In genomic region chr2:106596844-106597243, GRCh38 we compare ENCODE assay signal across 11 cellular contexts.
DNase-seq lines count a peak whose midpoint lies in the region; ATAC-seq and TF ChIP-seq lines count a peak whose summit lies in the region.
"Had no signal": no experiment of that assay in that cellular context is flagged by ENCODE, and none has a peak within 500 bp of the region (broad histone marks: within the 10 kb centered on the region; RNA-seq: fewer than 3 reads in every experiment).

No MANE protein-coding gene starts in this region.

- intact Hi-C loops in heart right ventricle (cut with DNase I) (no loop called here), Right ventricle myocardium inferior (cut with DNase I) (no loop called here), esophagus muscularis mucosa (cut with DNase I) (no loop called here), upper lobe of right lung (cut with DNase I) (no loop called here)

- whole genome bisulfite sequencing in heart right ventricle, 2 donors, result 51 to 57% methylated on average over 4 of the region's 4 CpGs
- WGBS in esophagus muscularis mucosa, result 62% methylated on average over 4 of the region's 4 CpGs

- H3K4me1 ChIP-seq in heart right ventricle (no peaks in the 10 kb centered on the region), OCI-LY3 (ENCODE audit: low read length) (no peaks in the 10 kb centered on the region), esophagus muscularis mucosa (no peaks in the 10 kb centered on the region), upper lobe of right lung (no peaks in the 10 kb centered on the region)
- H3K4me1 ChIP-seq: BLaER1 treated with 17β-estradiol and CSF1 and Interleukin-3, amounts not matched to agents 10 nM and 100 nM had no signal

- DNase-seq in heart right ventricle (no peak), Right ventricle myocardium inferior (ENCODE audit: missing footprints) (no peak), esophagus muscularis mucosa (ENCODE audit: extremely low spot score) (no peak), upper lobe of right lung (no peak), nucleus accumbens (lab: John Stamatoyannopoulos, UW) (no peak)
- DNase-seq: NCI-H774; stimulated activated naive CD8-positive, alpha-beta T cell treated with anti-CD3 and anti-CD28 coated beads, Interleukin-15, Interleukin-2, amounts not matched to agents 100 U/mL and 50 U/mL, for 24 hours had no signal

- H4K20me1 ChIP-seq in OCI-LY3 (ENCODE audit: insufficient read depth, low read length), result no peaks in the 10 kb centered on the region
- H4K20me1 ChIP-seq: BLaER1 treated with 17β-estradiol and CSF1 and Interleukin-3, amounts not matched to agents 10 nM and 100 nM had no signal

- no peak for ATAC-seq in heart right ventricle
- ATAC-seq in Right ventricle myocardium inferior, result no peak
- ATAC-seq in upper lobe of right lung, result no peak
- no peak for ATAC-seq in HG03565 (IDR thresholded peaks at IDR 0.05; ENCODE audit: unreplicated experiment)
- no peak for ATAC-seq in GM21515 (IDR thresholded peaks at IDR 0.05; ENCODE audit: unreplicated experiment)
- ATAC-seq: stimulated activated naive CD8-positive, alpha-beta T cell treated with anti-CD3 and anti-CD28 coated beads, Interleukin-15, Interleukin-2, amounts not matched to agents 100 U/mL and 50 U/mL, for 24 hours had no signal

- no peaks in the 10 kb centered on the region for H3K79me2 ChIP-seq in OCI-LY3 (ENCODE audit: low read length)

- no peaks in the 10 kb centered on the region for H3K9me3 ChIP-seq in heart right ventricle
- no peaks in the 10 kb centered on the region for H3K9me3 ChIP-seq in OCI-LY3 (ENCODE audit: insufficient read depth, low read length)
- no peaks in the 10 kb centered on the region for H3K9me3 ChIP-seq in esophagus muscularis mucosa
- H3K9me3 ChIP-seq in upper lobe of right lung, result no peaks in the 10 kb centered on the region
- H3K9me3 ChIP-seq: BLaER1 treated with 17β-estradiol and CSF1 and Interleukin-3, amounts not matched to agents 10 nM and 100 nM had no signal

- TF ChIP-seq EP300 in esophagus muscularis mucosa (IDR thresholded peaks at IDR 0.05), result no peak

- H3K4me3 ChIP-seq in heart right ventricle (no peak overlapping the region), OCI-LY3 (ENCODE audit: low read length) (no peak overlapping the region), esophagus muscularis mucosa (no peak overlapping the region), upper lobe of right lung (no peak overlapping the region)
- H3K4me3 ChIP-seq: BLaER1 treated with 17β-estradiol and CSF1 and Interleukin-3, amounts not matched to agents 10 nM and 100 nM had no signal

- no peak overlapping the region for H2AFZ ChIP-seq in OCI-LY3 (ENCODE audit: low read depth, low read length)

- H3K36me3 ChIP-seq in heart right ventricle (no peaks in the 10 kb centered on the region), OCI-LY3 (replicated peaks; ENCODE audit: low read depth, low read length) (no peaks in the 10 kb centered on the region), esophagus muscularis mucosa (no peaks in the 10 kb centered on the region), upper lobe of right lung (no peaks in the 10 kb centered on the region)
- H3K36me3 ChIP-seq: BLaER1 treated with 17β-estradiol and CSF1 and Interleukin-3, amounts not matched to agents 10 nM and 100 nM had no signal

- TF ChIP-seq CTCF in heart right ventricle (IDR thresholded peaks at IDR 0.05) (peak in 7 of 9 donors; percentile 13 to 40 (median 23)), OCI-LY3 (IDR thresholded peaks at IDR 0.05; ENCODE audit: low read depth, low read length) (0 out of 2 replicates have a peak, but pooled peaks have one; percentile 9), esophagus muscularis mucosa (IDR thresholded peaks at IDR 0.05) (peak in 2 of 3 experiments; percentile 18 to 43), upper lobe of right lung (IDR thresholded peaks at IDR 0.05) (peak; percentile 42)

- H3K27me3 ChIP-seq in heart right ventricle (peaks cover 0 to 4% (median 0%) of the 10 kb centered on the region in 7 donors), OCI-LY3 (ENCODE audit: low read depth, low read length) (no peaks in the 10 kb centered on the region), esophagus muscularis mucosa (no peaks in the 10 kb centered on the region), upper lobe of right lung (no peaks in the 10 kb centered on the region)
- H3K27me3 ChIP-seq: BLaER1 treated with 17β-estradiol and CSF1 and Interleukin-3, amounts not matched to agents 10 nM and 100 nM had no signal

- no peak overlapping the region for H3K4me2 ChIP-seq in OCI-LY3 (ENCODE audit: low read length)
- H3K4me2 ChIP-seq: BLaER1 treated with 17β-estradiol and CSF1 and Interleukin-3, amounts not matched to agents 10 nM and 100 nM had no signal

- H3K27ac ChIP-seq in heart right ventricle (no peak overlapping the region), OCI-LY3 (ENCODE audit: low read length) (no peak overlapping the region), esophagus muscularis mucosa (replicated peaks in 1 of 4) (no peak overlapping the region), upper lobe of right lung (no peak overlapping the region)
- H3K27ac ChIP-seq: BLaER1 treated with 17β-estradiol and CSF1 and Interleukin-3, amounts not matched to agents 10 nM and 100 nM had no signal

- no peak for TF ChIP-seq POLR2A in esophagus muscularis mucosa (IDR thresholded peaks at IDR 0.05; ENCODE audit: low read depth)

- no peak overlapping the region for H3K9ac ChIP-seq in OCI-LY3 (ENCODE audit: low read length)
- H3K9ac ChIP-seq: BLaER1 treated with 17β-estradiol and CSF1 and Interleukin-3, amounts not matched to agents 10 nM and 100 nM had no signal
